1 cellular context compared by ENCODE assay signal in the genomic region with DNA sequence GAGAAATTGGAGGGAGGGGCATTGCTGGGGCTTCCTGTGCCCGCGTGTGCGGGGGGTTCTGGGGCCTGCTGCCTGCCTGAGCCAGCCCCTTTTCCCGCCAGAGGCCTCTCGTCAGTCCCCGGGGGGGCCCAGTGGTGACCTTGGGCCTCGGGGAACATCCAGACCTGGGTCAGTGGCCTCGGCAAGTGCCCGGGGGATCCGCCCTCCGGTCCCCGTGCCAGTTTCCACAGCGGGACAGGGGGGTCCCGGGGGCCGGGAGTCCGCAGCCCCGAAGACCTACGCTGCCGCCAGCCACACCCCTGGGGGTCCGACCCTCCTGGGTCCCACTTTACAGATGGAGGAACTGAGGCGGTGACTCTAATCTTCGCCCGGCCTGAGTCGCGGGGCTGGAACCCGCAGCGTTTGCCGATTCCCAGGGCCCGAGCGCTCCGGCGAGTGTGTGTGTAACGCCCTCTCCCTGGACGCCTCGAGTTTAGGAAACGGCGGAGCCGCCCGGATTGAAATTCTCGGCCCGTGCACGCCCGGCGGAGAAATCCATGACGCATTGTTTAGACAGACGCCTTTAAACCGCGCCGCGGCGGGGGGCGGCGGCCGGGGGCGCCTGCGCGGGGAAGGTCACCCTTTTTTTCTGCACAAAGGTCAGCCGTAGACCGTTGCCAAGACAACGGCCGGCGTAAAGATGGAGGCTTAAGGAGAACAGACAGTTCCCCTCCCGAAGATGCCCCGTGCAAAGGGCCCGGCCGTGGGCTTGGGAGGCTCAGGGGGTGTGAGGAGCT.
TF ChIP-seq lines count a peak whose summit lies in the region.

No MANE protein-coding gene starts in this region.

TF ChIP-seq in HepG2, 621 proteins besides CTCF, POLR2A, EP300 and RAD21 (continued from another document and continues in another):
- TF ChIP-seq, protein P1, sequence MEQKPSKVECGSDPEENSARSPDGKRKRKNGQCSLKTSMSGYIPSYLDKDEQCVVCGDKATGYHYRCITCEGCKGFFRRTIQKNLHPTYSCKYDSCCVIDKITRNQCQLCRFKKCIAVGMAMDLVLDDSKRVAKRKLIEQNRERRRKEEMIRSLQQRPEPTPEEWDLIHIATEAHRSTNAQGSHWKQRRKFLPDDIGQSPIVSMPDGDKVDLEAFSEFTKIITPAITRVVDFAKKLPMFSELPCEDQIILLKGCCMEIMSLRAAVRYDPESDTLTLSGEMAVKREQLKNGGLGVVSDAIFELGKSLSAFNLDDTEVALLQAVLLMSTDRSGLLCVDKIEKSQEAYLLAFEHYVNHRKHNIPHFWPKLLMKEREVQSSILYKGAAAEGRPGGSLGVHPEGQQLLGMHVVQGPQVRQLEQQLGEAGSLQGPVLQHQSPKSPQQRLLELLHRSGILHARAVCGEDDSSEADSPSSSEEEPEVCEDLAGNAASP (CRISPR knock-in tag; IDR thresholded peaks at IDR 0.05; ENCODE audit: borderline replicate concordance), result 0 out of 2 replicates have a peak, but pooled peaks have one; percentile 23
- TF ChIP-seq, protein P2, sequence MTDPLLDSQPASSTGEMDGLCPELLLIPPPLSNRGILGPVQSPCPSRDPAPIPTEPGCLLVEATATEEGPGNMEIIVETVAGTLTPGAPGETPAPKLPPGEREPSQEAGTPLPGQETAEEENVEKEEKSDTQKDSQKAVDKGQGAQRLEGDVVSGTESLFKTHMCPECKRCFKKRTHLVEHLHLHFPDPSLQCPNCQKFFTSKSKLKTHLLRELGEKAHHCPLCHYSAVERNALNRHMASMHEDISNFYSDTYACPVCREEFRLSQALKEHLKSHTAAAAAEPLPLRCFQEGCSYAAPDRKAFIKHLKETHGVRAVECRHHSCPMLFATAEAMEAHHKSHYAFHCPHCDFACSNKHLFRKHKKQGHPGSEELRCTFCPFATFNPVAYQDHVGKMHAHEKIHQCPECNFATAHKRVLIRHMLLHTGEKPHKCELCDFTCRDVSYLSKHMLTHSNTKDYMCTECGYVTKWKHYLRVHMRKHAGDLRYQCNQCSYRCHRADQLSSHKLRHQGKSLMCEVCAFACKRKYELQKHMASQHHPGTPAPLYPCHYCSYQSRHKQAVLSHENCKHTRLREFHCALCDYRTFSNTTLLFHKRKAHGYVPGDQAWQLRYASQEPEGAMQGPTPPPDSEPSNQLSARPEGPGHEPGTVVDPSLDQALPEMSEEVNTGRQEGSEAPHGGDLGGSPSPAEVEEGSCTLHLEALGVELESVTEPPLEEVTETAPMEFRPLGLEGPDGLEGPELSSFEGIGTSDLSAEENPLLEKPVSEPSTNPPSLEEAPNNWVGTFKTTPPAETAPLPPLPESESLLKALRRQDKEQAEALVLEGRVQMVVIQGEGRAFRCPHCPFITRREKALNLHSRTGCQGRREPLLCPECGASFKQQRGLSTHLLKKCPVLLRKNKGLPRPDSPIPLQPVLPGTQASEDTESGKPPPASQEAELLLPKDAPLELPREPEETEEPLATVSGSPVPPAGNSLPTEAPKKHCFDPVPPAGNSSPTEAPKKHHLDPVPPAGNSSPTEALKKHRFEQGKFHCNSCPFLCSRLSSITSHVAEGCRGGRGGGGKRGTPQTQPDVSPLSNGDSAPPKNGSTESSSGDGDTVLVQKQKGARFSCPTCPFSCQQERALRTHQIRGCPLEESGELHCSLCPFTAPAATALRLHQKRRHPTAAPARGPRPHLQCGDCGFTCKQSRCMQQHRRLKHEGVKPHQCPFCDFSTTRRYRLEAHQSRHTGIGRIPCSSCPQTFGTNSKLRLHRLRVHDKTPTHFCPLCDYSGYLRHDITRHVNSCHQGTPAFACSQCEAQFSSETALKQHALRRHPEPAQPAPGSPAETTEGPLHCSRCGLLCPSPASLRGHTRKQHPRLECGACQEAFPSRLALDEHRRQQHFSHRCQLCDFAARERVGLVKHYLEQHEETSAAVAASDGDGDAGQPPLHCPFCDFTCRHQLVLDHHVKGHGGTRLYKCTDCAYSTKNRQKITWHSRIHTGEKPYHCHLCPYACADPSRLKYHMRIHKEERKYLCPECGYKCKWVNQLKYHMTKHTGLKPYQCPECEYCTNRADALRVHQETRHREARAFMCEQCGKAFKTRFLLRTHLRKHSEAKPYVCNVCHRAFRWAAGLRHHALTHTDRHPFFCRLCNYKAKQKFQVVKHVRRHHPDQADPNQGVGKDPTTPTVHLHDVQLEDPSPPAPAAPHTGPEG (CRISPR knock-in tag; IDR thresholded peaks at IDR 0.05), result peak; percentile 97
- TF ChIP-seq FOXM1 (CRISPR knock-in tag; IDR thresholded peaks at IDR 0.05) (no peak), TBP (CRISPR knock-in tag; IDR thresholded peaks at IDR 0.05) (no peak), ZNF530 (CRISPR knock-in tag; IDR thresholded peaks at IDR 0.05; ENCODE audit: low read depth) (no peak), ZNF101 (CRISPR knock-in tag; IDR thresholded peaks at IDR 0.05; ENCODE audit: borderline replicate concordance, low read depth) (no peak), SALL1 (CRISPR knock-in tag; IDR thresholded peaks at IDR 0.05) (peak; percentile 34; the same call in 1 of the 2 replicates), EED (CRISPR knock-in tag; IDR thresholded peaks at IDR 0.05) (no peak), HNRNPLL (IDR thresholded peaks at IDR 0.05; ENCODE audit: low read depth, low read length, poor library complexity, severe bottlenecking) (peak; percentile 81), ZNF180 (CRISPR knock-in tag; IDR thresholded peaks at IDR 0.05; ENCODE audit: borderline replicate concordance, low read depth) (no peak), ZNF720 (CRISPR knock-in tag; IDR thresholded peaks at IDR 0.05) (no peak), GATA4 (IDR thresholded peaks at IDR 0.05; ENCODE audit: borderline replicate concordance, low read depth) (no peak), NR1H2 (CRISPR knock-in tag; IDR thresholded peaks at IDR 0.05; ENCODE audit: borderline replicate concordance, low read depth) (no peak), ESRRA (CRISPR knock-in tag; IDR thresholded peaks at IDR 0.05; ENCODE audit: low read depth) (peak; percentile 51; the same call in 1 of the 2 replicates), XRCC5 (optimal IDR thresholded peaks at IDR 0.05; ENCODE audit: low read length) (no peak), KLF6 (CRISPR knock-in tag; IDR thresholded peaks at IDR 0.05) (peak; percentile 16; the same call in 1 of the 2 replicates), ZFP62 (CRISPR knock-in tag; IDR thresholded peaks at IDR 0.05) (no peak), ZNF878 (CRISPR knock-in tag; IDR thresholded peaks at IDR 0.05) (no peak), SMAD9 (CRISPR knock-in tag; IDR thresholded peaks at IDR 0.05) (no peak), TCF7L2 (IDR thresholded peaks at IDR 0.05; ENCODE audit: low read depth, low read length) (no peak), ZFP82 (CRISPR knock-in tag; IDR thresholded peaks at IDR 0.05; ENCODE audit: borderline replicate concordance) (peak; percentile 82; the same call in 1 of the 2 replicates), HOXA9 (CRISPR knock-in tag; IDR thresholded peaks at IDR 0.05; ENCODE audit: borderline replicate concordance) (no peak), ZNF644 (CRISPR knock-in tag; IDR thresholded peaks at IDR 0.05; ENCODE audit: low read depth) (no peak)
- TF ChIP-seq, protein P3, sequence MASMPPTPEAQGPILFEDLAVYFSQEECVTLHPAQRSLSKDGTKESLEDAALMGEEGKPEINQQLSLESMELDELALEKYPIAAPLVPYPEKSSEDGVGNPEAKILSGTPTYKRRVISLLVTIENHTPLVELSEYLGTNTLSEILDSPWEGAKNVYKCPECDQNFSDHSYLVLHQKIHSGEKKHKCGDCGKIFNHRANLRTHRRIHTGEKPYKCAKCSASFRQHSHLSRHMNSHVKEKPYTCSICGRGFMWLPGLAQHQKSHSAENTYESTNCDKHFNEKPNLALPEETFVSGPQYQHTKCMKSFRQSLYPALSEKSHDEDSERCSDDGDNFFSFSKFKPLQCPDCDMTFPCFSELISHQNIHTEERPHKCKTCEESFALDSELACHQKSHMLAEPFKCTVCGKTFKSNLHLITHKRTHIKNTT (CRISPR knock-in tag; IDR thresholded peaks at IDR 0.05), result no peak
- TF ChIP-seq, protein P4, sequence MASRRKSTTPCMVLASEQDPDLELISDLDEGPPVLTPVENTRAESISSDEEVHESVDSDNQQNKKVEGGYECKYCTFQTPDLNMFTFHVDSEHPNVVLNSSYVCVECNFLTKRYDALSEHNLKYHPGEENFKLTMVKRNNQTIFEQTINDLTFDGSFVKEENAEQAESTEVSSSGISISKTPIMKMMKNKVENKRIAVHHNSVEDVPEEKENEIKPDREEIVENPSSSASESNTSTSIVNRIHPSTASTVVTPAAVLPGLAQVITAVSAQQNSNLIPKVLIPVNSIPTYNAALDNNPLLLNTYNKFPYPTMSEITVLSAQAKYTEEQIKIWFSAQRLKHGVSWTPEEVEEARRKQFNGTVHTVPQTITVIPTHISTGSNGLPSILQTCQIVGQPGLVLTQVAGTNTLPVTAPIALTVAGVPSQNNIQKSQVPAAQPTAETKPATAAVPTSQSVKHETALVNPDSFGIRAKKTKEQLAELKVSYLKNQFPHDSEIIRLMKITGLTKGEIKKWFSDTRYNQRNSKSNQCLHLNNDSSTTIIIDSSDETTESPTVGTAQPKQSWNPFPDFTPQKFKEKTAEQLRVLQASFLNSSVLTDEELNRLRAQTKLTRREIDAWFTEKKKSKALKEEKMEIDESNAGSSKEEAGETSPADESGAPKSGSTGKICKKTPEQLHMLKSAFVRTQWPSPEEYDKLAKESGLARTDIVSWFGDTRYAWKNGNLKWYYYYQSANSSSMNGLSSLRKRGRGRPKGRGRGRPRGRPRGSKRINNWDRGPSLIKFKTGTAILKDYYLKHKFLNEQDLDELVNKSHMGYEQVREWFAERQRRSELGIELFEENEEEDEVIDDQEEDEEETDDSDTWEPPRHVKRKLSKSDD (CRISPR knock-in tag; IDR thresholded peaks at IDR 0.05; ENCODE audit: low read depth), result no peak
- TF ChIP-seq, protein P5, sequence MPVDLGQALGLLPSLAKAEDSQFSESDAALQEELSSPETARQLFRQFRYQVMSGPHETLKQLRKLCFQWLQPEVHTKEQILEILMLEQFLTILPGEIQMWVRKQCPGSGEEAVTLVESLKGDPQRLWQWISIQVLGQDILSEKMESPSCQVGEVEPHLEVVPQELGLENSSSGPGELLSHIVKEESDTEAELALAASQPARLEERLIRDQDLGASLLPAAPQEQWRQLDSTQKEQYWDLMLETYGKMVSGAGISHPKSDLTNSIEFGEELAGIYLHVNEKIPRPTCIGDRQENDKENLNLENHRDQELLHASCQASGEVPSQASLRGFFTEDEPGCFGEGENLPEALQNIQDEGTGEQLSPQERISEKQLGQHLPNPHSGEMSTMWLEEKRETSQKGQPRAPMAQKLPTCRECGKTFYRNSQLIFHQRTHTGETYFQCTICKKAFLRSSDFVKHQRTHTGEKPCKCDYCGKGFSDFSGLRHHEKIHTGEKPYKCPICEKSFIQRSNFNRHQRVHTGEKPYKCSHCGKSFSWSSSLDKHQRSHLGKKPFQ (CRISPR knock-in tag; IDR thresholded peaks at IDR 0.05; ENCODE audit: insufficient replicate concordance), result no peak
- TF ChIP-seq, protein P6, sequence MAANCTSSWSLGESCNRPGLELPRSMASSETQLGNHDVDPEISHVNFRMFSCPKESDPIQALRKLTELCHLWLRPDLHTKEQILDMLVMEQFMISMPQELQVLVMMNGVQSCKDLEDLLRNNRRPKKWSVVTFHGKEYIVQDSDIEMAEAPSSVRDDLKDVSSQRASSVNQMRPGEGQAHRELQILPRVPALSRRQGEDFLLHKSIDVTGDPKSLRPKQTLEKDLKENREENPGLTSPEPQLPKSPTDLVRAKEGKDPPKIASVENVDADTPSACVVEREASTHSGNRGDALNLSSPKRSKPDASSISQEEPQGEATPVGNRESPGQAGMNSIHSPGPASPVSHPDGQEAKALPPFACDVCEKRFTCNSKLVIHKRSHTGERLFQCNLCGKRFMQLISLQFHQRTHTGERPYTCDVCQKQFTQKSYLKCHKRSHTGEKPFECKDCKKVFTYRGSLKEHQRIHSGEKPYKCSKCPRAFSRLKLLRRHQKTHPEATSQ (CRISPR knock-in tag; IDR thresholded peaks at IDR 0.05; ENCODE audit: borderline replicate concordance), result no peak
- TF ChIP-seq, protein P7, sequence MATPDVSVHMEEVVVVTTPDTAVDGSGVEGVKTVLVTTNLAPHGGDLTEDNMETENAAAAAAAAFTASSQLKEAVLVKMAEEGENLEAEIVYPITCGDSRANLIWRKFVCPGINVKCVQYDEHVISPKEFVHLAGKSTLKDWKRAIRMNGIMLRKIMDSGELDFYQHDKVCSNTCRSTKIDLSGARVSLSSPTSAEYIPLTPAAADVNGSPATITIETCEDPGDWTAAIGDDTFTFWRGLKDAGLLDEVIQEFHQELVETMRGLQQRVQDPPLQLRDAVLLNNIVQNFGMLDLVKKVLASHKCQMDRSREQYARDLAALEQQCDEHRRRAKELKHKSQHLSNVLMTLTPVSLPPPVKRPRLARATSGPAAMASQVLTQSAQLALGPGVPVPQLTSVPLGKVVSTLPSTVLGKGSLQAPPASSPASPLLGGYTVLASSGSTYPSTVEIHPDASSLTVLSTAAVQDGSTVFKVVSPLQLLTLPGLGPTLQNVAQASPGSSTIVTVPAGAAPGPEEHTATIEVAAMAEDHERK (CRISPR knock-in tag; IDR thresholded peaks at IDR 0.05; ENCODE audit: low read depth), result peak; percentile 41; the same call in 1 of the 2 replicates
- TF ChIP-seq, protein P8, sequence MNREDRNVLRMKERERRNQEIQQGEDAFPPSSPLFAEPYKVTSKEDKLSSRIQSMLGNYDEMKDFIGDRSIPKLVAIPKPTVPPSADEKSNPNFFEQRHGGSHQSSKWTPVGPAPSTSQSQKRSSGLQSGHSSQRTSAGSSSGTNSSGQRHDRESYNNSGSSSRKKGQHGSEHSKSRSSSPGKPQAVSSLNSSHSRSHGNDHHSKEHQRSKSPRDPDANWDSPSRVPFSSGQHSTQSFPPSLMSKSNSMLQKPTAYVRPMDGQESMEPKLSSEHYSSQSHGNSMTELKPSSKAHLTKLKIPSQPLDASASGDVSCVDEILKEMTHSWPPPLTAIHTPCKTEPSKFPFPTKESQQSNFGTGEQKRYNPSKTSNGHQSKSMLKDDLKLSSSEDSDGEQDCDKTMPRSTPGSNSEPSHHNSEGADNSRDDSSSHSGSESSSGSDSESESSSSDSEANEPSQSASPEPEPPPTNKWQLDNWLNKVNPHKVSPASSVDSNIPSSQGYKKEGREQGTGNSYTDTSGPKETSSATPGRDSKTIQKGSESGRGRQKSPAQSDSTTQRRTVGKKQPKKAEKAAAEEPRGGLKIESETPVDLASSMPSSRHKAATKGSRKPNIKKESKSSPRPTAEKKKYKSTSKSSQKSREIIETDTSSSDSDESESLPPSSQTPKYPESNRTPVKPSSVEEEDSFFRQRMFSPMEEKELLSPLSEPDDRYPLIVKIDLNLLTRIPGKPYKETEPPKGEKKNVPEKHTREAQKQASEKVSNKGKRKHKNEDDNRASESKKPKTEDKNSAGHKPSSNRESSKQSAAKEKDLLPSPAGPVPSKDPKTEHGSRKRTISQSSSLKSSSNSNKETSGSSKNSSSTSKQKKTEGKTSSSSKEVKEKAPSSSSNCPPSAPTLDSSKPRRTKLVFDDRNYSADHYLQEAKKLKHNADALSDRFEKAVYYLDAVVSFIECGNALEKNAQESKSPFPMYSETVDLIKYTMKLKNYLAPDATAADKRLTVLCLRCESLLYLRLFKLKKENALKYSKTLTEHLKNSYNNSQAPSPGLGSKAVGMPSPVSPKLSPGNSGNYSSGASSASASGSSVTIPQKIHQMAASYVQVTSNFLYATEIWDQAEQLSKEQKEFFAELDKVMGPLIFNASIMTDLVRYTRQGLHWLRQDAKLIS (CRISPR knock-in tag; IDR thresholded peaks at IDR 0.05), result no peak
